Comparison of ENCODE assay signal across 14 cellular contexts in the genomic region with DNA sequence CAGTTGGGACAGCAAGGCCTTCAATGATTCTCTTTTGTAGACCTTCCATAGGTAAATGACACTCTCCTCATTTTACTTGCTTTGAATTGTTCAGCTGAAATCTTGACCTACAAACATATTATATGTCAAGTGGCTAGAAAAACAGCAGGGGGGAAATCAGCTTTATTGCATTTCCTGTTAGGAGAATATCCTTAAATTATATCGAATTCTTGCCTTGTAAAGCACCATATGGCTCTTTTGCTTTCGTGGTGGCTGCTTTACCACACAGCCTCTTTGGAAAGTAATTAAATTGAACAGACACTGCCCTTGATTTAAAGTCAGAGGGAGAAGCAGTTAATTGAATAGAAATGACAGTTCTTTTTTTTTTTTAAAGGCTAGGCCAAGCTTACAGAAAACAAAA.
DNase-seq lines count a peak whose midpoint lies in the region; ATAC-seq and FAIRE-seq lines count a peak whose summit lies in the region.
"Had no signal": no experiment of that assay in that cellular context is flagged by ENCODE, and none has a peak within 500 bp of the region (broad histone marks: within the 10 kb centered on the region; RNA-seq: fewer than 3 reads in every experiment).

No MANE protein-coding gene starts in this region.

- peak overlapping the region; percentile 12 for H3K27ac Mint-ChIP-seq in activated naive CD4-positive, alpha-beta T cell treated with anti-CD3 and anti-CD28 coated beads, Interleukin-2, amount 50 U/mL, for 24 hours
- no peak overlapping the region for H3K27ac Mint-ChIP-seq in activated naive CD4-positive, alpha-beta T cell treated with anti-CD3 and anti-CD28 coated beads, Interleukin-2, amount 50 U/mL, for 72 hours
- peak overlapping the region; percentile 98 for H3K27ac Mint-ChIP-seq in T-helper 17 cell
- H3K27ac Mint-ChIP-seq: HFFc6 had no signal

- no peaks in the 10 kb centered on the region for H3K9me3 ChIP-seq in T-helper 17 cell (ENCODE audit: control insufficient read depth, low read length, poor library complexity, severe bottlenecking)
- H3K9me3 ChIP-seq: BE2C, HAP-1 had no signal

- no peaks in the 10 kb centered on the region for H3K9me3 Mint-ChIP-seq in activated naive CD4-positive, alpha-beta T cell treated with anti-CD3 and anti-CD28 coated beads, Interleukin-2, amount 50 U/mL, for 24 hours
- H3K9me3 Mint-ChIP-seq in activated naive CD4-positive, alpha-beta T cell treated with anti-CD3 and anti-CD28 coated beads, Interleukin-2, amount 50 U/mL, for 72 hours, result peaks cover 0 to 4% of the 10 kb centered on the region in 2 donors
- H3K9me3 Mint-ChIP-seq: CD4-positive, alpha-beta memory T cell had no signal

- H3K4me3 Mint-ChIP-seq in activated naive CD4-positive, alpha-beta T cell treated with anti-CD3 and anti-CD28 coated beads, Interleukin-2, amount 50 U/mL, for 24 hours, result no peak overlapping the region
- H3K4me3 Mint-ChIP-seq in T-helper 17 cell, result no peak overlapping the region
- H3K4me3 Mint-ChIP-seq: HFFc6 had no signal

- no peak for ATAC-seq in activated naive CD4-positive, alpha-beta T cell treated with anti-CD3 and anti-CD28 coated beads, Interleukin-2, amount 50 U/mL, for 72 hours
- no peak for ATAC-seq in T-helper 17 cell
- no peak for ATAC-seq in left colon
- ATAC-seq in HG02588 (IDR thresholded peaks at IDR 0.05; ENCODE audit: unreplicated experiment), result no peak

- H3K27me3 Mint-ChIP-seq in activated naive CD4-positive, alpha-beta T cell treated with anti-CD3 and anti-CD28 coated beads, Interleukin-2, amount 50 U/mL, for 24 hours, result no peaks in the 10 kb centered on the region
- H3K27me3 Mint-ChIP-seq in T-helper 17 cell, result no peaks in the 10 kb centered on the region
- H3K27me3 Mint-ChIP-seq: CD4-positive, alpha-beta memory T cell had no signal

- intact Hi-C loops in left colon (cut with DNase I, micrococcal nuclease), result no loop called here

- H3K36me3 Mint-ChIP-seq in activated naive CD4-positive, alpha-beta T cell treated with anti-CD3 and anti-CD28 coated beads, Interleukin-2, amount 50 U/mL, for 24 hours, result peaks cover 2% of the 10 kb centered on the region
- H3K36me3 Mint-ChIP-seq in activated naive CD4-positive, alpha-beta T cell treated with anti-CD3 and anti-CD28 coated beads, Interleukin-2, amount 50 U/mL, for 72 hours, result no peaks in the 10 kb centered on the region
- H3K36me3 Mint-ChIP-seq in T-helper 17 cell (ENCODE audit: low read depth), result peaks cover 2% of the 10 kb centered on the region
- H3K36me3 Mint-ChIP-seq: CD4-positive, alpha-beta memory T cell had no signal

- no peak for DNase-seq in activated naive CD4-positive, alpha-beta T cell treated with anti-CD3 and anti-CD28 coated beads, Interleukin-2, amount 50 U/mL, for 72 hours (ENCODE audit: low spot score in 2 of 2)
- DNase-seq in NCI-H748 (lab: John Stamatoyannopoulos, UW; ENCODE audit: unreplicated experiment), result peak; percentile 23
- DNase-seq in T-helper 17 cell, result no peak
- DNase-seq in NCI-H146 treated with DMSO at 0.1 percent for 48 hours (lab: John Stamatoyannopoulos, UW; ENCODE audit: unreplicated experiment), result no peak
- no peak for DNase-seq in left colon
- no peak for DNase-seq in HTR-8/SVneo (ENCODE audit: insufficient read length, low spot score)
- DNase-seq: BE2C; CD4-positive, alpha-beta memory T cell; GF-D8; HFFc6 had no signal

- no peak for FAIRE-seq in HTR-8/SVneo (lab: Jason Lieb, UNC)
- FAIRE-seq: H1 had no signal

- peaks cover 36% of the 10 kb centered on the region for H3K4me1 Mint-ChIP-seq in activated naive CD4-positive, alpha-beta T cell treated with anti-CD3 and anti-CD28 coated beads, Interleukin-2, amount 50 U/mL, for 24 hours
- peaks cover 29% of the 10 kb centered on the region for H3K4me1 Mint-ChIP-seq in T-helper 17 cell

Comparison
In these comparisons a context has a peak if more than half of its experiments do, and no peak if none do; other contexts are left out.
1. H3K27ac Mint-ChIP-seq: peak in activated naive CD4-positive, alpha-beta T cell treated with anti-CD3 and anti-CD28 coated beads, Interleukin-2, amount 50 U/mL, for 24 hours (single experiment) and T-helper 17 cell (single experiment); none in activated naive CD4-positive, alpha-beta T cell treated with anti-CD3 and anti-CD28 coated beads, Interleukin-2, amount 50 U/mL, for 72 hours (0 of 2).